32 cellular contexts compared by ENCODE assay signal in the genomic region with DNA sequence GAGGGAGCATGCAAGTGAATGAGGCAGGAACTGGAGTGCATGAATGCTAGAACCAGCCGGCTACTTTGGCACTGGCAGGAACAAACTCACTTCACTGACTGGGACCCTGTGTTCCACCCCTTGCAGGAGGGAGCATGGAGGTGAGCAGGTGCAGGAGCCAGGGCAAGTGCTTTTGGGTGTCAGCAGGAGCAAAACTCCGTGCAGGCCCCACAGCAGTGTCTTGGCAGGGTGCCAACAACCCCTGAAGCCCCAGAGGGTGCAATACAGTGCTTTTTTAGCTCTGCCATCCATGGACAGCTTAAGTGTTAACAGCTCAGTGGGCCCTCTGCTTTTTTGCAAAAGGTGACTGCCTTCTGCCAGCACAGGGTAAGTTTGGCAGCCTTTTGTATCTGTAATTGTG.
A peak's percentile ranks its signal among the peaks of the same experiment; 100 is the strongest.
DNase-seq lines count a peak whose midpoint lies in the region; ATAC-seq and TF ChIP-seq lines count a peak whose summit lies in the region.
"Had no signal": no experiment of that assay in that cellular context is flagged by ENCODE, and none has a peak within 500 bp of the region (broad histone marks: within the 10 kb centered on the region; RNA-seq: fewer than 3 reads in every experiment).

No MANE protein-coding gene starts in this region.

- H3K27ac ChIP-seq in thyroid gland (peak overlapping the region; percentile 18 to 59 (median 39)), esophagus squamous epithelium (no peak overlapping the region)
- H3K27ac ChIP-seq: A549, brain microvascular endothelial cell, dorsolateral prefrontal cortex, gastrocnemius medialis, ovary, SJCRH30, suprapubic skin, upper lobe of right lung, VCaP had no signal

- WGBS in thyroid gland, 2 donors, result 15% methylated on average over 2 of the region's 2 CpGs; no CpG with 5 or more reads in 1 of the 2 donors
- 0% methylated on average over 1 of the region's 2 CpGs; no CpG with 5 or more reads in 1 of the 2 donors for WGBS in esophagus squamous epithelium, 2 donors

- H3K4me1 ChIP-seq in thyroid gland (peaks cover 16 to 17% of the 10 kb centered on the region in 2 donors), esophagus squamous epithelium (no peaks in the 10 kb centered on the region)
- H3K4me1 ChIP-seq: A549, SJCRH30, suprapubic skin, upper lobe of right lung had no signal

- H3K36me3 ChIP-seq in thyroid gland (no peaks in the 10 kb centered on the region), esophagus squamous epithelium (no peaks in the 10 kb centered on the region)
- H3K36me3 ChIP-seq: brain microvascular endothelial cell, gastrocnemius medialis, ovary, SJCRH30, suprapubic skin, upper lobe of right lung had no signal

- no peaks in the 10 kb centered on the region for H3K27me3 ChIP-seq in thyroid gland
- H3K27me3 ChIP-seq in esophagus squamous epithelium, result no peaks in the 10 kb centered on the region
- H3K27me3 ChIP-seq: brain microvascular endothelial cell, gastrocnemius medialis, ovary, suprapubic skin, upper lobe of right lung had no signal

- H3K9me3 ChIP-seq in thyroid gland (no peaks in the 10 kb centered on the region), esophagus squamous epithelium (no peaks in the 10 kb centered on the region)
- H3K9me3 ChIP-seq: A549, gastrocnemius medialis, ovary, SJCRH30, suprapubic skin, upper lobe of right lung had no signal

- intact Hi-C loops in thyroid gland (cut with DNase I), result no loop called here
- intact Hi-C loops in esophagus squamous epithelium (cut with DNase I), result no loop called here

- ATAC-seq in GM19467 (IDR thresholded peaks at IDR 0.05; ENCODE audit: unreplicated experiment), result no peak
- ATAC-seq: A549; activated CD4-positive, alpha-beta T cell treated with anti-CD3 and anti-CD28 coated beads for 36 hours; gastrocnemius medialis; Panc1; upper lobe of right lung had no signal

- TF ChIP-seq POLR2A in thyroid gland (IDR thresholded peaks at IDR 0.05) (no peak), esophagus squamous epithelium (IDR thresholded peaks at IDR 0.05) (no peak)

- DNase-seq in SHP77 (lab: John Stamatoyannopoulos, UW) (peak; percentile 18 to 41), SHP77 treated with DMSO at 0.1 percent for 48 hours (lab: John Stamatoyannopoulos, UW) (no peak), NCI-H1092 treated with DMSO at 0.1 percent for 48 hours (lab: John Stamatoyannopoulos, UW) (peak; percentile 65), NCI-H69 (lab: John Stamatoyannopoulos, UW) (peak; percentile 54), thyroid gland (peak; percentile 94), esophagus squamous epithelium (lab: John Stamatoyannopoulos, UW) (no peak), kidney glomerular epithelial cell (lab: John Stamatoyannopoulos, UW) (no peak)
- DNase-seq: activated CD4-positive, alpha-beta T cell treated with anti-CD3 and anti-CD28 coated beads for 36 hours; activated CD8-positive, alpha-beta memory T cell treated with anti-CD3 and anti-CD28 coated beads for 24 hours; activated T-cell treated with anti-CD3 and anti-CD28 coated beads for 4 hours; amniotic stem cell; brain microvascular endothelial cell; CD4-positive, CD25-positive, alpha-beta regulatory T cell; dorsolateral prefrontal cortex; gastrocnemius medialis; left cardiac atrium; mammary epithelial cell; NCI-H1436 treated with DMSO at 0.1 percent for 48 hours; NCI-H2081 treated with DMSO at 0.1 percent for 48 hours; NCI-H446 treated with DMSO at 0.1 percent for 48 hours; ovary; retina; small intestine; stimulated activated naive CD4-positive, alpha-beta T cell treated with Interleukin-2 at 50 U/mL for 16 hours; T1000; upper lobe of right lung had no signal

- H3K4me3 ChIP-seq in thyroid gland (replicated peaks in 1 of 3) (no peak overlapping the region), esophagus squamous epithelium (no peak overlapping the region)
- H3K4me3 ChIP-seq: A549, dorsolateral prefrontal cortex, gastrocnemius medialis, ovary, SJCRH30, suprapubic skin, upper lobe of right lung had no signal

- TF ChIP-seq CTCF in thyroid gland (IDR thresholded peaks at IDR 0.05) (no peak), esophagus squamous epithelium (IDR thresholded peaks at IDR 0.05) (no peak)

Comparison
In these comparisons a context has a peak if more than half of its experiments do, and no peak if none do; other contexts are left out.
1. DNase-seq: peak in SHP77 (2 of 2), NCI-H1092 treated with DMSO at 0.1 percent for 48 hours (single experiment), NCI-H69 (single experiment) and thyroid gland (2 of 2); none in SHP77 treated with DMSO at 0.1 percent for 48 hours (single experiment), esophagus squamous epithelium (single experiment) and kidney glomerular epithelial cell (single experiment).
2. H3K27ac ChIP-seq: peak in thyroid gland (3 of 3); none in esophagus squamous epithelium (0 of 4).